In genomic region chr21:32380940-32381339, GRCh38 we compare ENCODE assay signal across 1 cellular context.
TF ChIP-seq lines count a peak whose summit lies in the region.

No MANE protein-coding gene starts in this region.

TF ChIP-seq in HCT116, 20 proteins besides CTCF, POLR2A, EP300 and RAD21 (continued from another document):
- TF ChIP-seq CBX3 (IDR thresholded peaks at IDR 0.05; ENCODE audit: low read depth): no peak
- no peak for TF ChIP-seq FOSL1 (IDR thresholded peaks at IDR 0.05; ENCODE audit: low read depth)
